In genomic region chr2:62504657-62505056, GRCh38 we compare ENCODE assay signal across 13 cellular contexts. TPM values are rescaled to one million over a fixed set of nuclear protein-coding genes. Genes with fewer than 3 reads are reported as not detected.
DNase-seq lines count a peak whose midpoint lies in the region; ATAC-seq and TF ChIP-seq lines count a peak whose summit lies in the region.
"Had no signal": no experiment of that assay in that cellular context is flagged by ENCODE, and none has a peak within 500 bp of the region (broad histone marks: within the 10 kb centered on the region; RNA-seq: fewer than 3 reads in every experiment).

No MANE protein-coding gene starts in this region.

- H3K36me3 ChIP-seq in mesendoderm (ENCODE audit: control insufficient read depth, insufficient read depth, low read length) (no peaks in the 10 kb centered on the region), stomach (no peaks in the 10 kb centered on the region)
- H3K36me3 ChIP-seq: spleen had no signal

- WGBS in mesendoderm (ENCODE audit: extremely low coverage, insufficient coverage, low lambda C conversion rate), result no CpG with 5 or more reads among the region's 6 CpGs
- 89 to 94% (median 92%) methylated on average over 6 of the region's 6 CpGs for WGBS in stomach, 5 donors

- H3K4me3 ChIP-seq in mesendoderm (ENCODE audit: low read length) (no peak overlapping the region), stomach (no peak overlapping the region)

- DNase-seq in T-helper 2 cell treated with Interferon-gamma antibody and Interleukin-4, amounts not matched to agents 5 μg/mL and 100 μg/mL, for 36 hours (ENCODE audit: low spot score), result no peak
- DNase-seq in T-helper 2 cell, result no peak
- no peak for DNase-seq in mesendoderm
- no peak for DNase-seq in stomach
- DNase-seq in foreskin keratinocyte, result no peak
- no peak for DNase-seq in stimulated activated CD4-positive, alpha-beta T cell treated with anti-CD3 and anti-CD28 coated beads, Interleukin-2, amount 100 ng/mL, for 48 hours
- DNase-seq: HCEC 1CT, NCI-H2081 treated with DMSO at 0.1 percent for 48 hours, spleen, trophoblast cell had no signal

- peaks cover 22% of the 10 kb centered on the region for H3K27me3 Mint-ChIP-seq in T-helper 2 cell treated with Interferon-gamma antibody and Interleukin-4, amounts not matched to agents 5 μg/mL and 100 μg/mL, for 36 hours (ENCODE audit: low read depth)
- peaks cover 24% of the 10 kb centered on the region for H3K27me3 Mint-ChIP-seq in activated T-helper 17 cell treated with anti-CD3 and anti-CD28 coated beads, Interleukin-2, amount 50 U/mL, for 72 hours

- no peak overlapping the region for H3K4me2 ChIP-seq in mesendoderm (ENCODE audit: low read length)

- no peak overlapping the region for H3K56ac ChIP-seq in mesendoderm (ENCODE audit: low read length)

- ATAC-seq in activated T-helper 17 cell treated with anti-CD3 and anti-CD28 coated beads, Interleukin-2, amount 50 U/mL, for 72 hours (replicated peaks), result no peak
- no peak for ATAC-seq in foreskin keratinocyte
- no peak for ATAC-seq in GM21447 (IDR thresholded peaks at IDR 0.05; ENCODE audit: unreplicated experiment)
- ATAC-seq: activated CD4-positive, CD25-positive, alpha-beta regulatory T cell treated with anti-CD3 and anti-CD28 coated beads, Interleukin-2, amount 50 U/mL, for 24 hours had no signal

- no peaks in the 10 kb centered on the region for H3K9me3 Mint-ChIP-seq in T-helper 2 cell treated with Interferon-gamma antibody and Interleukin-4, amounts not matched to agents 5 μg/mL and 100 μg/mL, for 36 hours
- no peaks in the 10 kb centered on the region for H3K9me3 Mint-ChIP-seq in activated T-helper 17 cell treated with anti-CD3 and anti-CD28 coated beads, Interleukin-2, amount 50 U/mL, for 72 hours

- H2AK5ac ChIP-seq in mesendoderm (ENCODE audit: low read length), result no peak overlapping the region

- H2BK5ac ChIP-seq in mesendoderm (ENCODE audit: low read length), result no peak overlapping the region

- intact Hi-C loops in stomach (cut with DNase I; ENCODE audit: low total_unique reads), result no loop called here

- H3K79me2 ChIP-seq in mesendoderm (ENCODE audit: control insufficient read depth, insufficient read depth, low read length), result no peaks in the 10 kb centered on the region

- no peak overlapping the region for H2BK120ac ChIP-seq in mesendoderm (ENCODE audit: low read depth, low read length)

- no peak overlapping the region for H2BK15ac ChIP-seq in mesendoderm (replicated peaks; ENCODE audit: low read depth)

- no peak overlapping the region for H3K23ac ChIP-seq in mesendoderm (ENCODE audit: low read length)

- H3K4me1 ChIP-seq in mesendoderm (ENCODE audit: control insufficient read depth, low read depth, low read length) (peaks cover 2% of the 10 kb centered on the region), stomach (peaks cover 4 to 17% (median 16%) of the 10 kb centered on the region in 4 donors), foreskin keratinocyte (peaks cover 5% of the 10 kb centered on the region)

- no peaks in the 10 kb centered on the region for H3K79me1 ChIP-seq in mesendoderm (ENCODE audit: low read length)

- TF ChIP-seq CTCF in stomach (IDR thresholded peaks at IDR 0.05) (no peak), foreskin keratinocyte (conservative IDR thresholded peaks at IDR 0.05) (no peak)

- H3K36me3 Mint-ChIP-seq in T-helper 2 cell treated with Interferon-gamma antibody and Interleukin-4, amounts not matched to agents 5 μg/mL and 100 μg/mL, for 36 hours (ENCODE audit: low read depth), result no peaks in the 10 kb centered on the region
- no peaks in the 10 kb centered on the region for H3K36me3 Mint-ChIP-seq in activated T-helper 17 cell treated with anti-CD3 and anti-CD28 coated beads, Interleukin-2, amount 50 U/mL, for 72 hours (ENCODE audit: low read depth)

- H3K18ac ChIP-seq in mesendoderm (ENCODE audit: low read length), result no peak overlapping the region

- H3K4me3 Mint-ChIP-seq in T-helper 2 cell treated with Interferon-gamma antibody and Interleukin-4, amounts not matched to agents 5 μg/mL and 100 μg/mL, for 36 hours, result peak overlapping the region; percentile 78
- peak overlapping the region; percentile 63 for H3K4me3 Mint-ChIP-seq in activated T-helper 17 cell treated with anti-CD3 and anti-CD28 coated beads, Interleukin-2, amount 50 U/mL, for 72 hours

- H4K5ac ChIP-seq in mesendoderm (ENCODE audit: low read length), result peak overlapping the region; percentile 86

- no peak overlapping the region for H3K4ac ChIP-seq in mesendoderm (ENCODE audit: low read depth, low read length)

- no peak overlapping the region for H3K27ac Mint-ChIP-seq in T-helper 2 cell treated with Interferon-gamma antibody and Interleukin-4, amounts not matched to agents 5 μg/mL and 100 μg/mL, for 36 hours
- no peak overlapping the region for H3K27ac Mint-ChIP-seq in activated T-helper 17 cell treated with anti-CD3 and anti-CD28 coated beads, Interleukin-2, amount 50 U/mL, for 72 hours

- no peak overlapping the region for H4K8ac ChIP-seq in mesendoderm (ENCODE audit: low read depth, low read length)

- H3K9ac ChIP-seq in mesendoderm (ENCODE audit: low read length), result no peak overlapping the region

- no peak for TF ChIP-seq EP300 in stomach (IDR thresholded peaks at IDR 0.05)

- H3K27me3 ChIP-seq in mesendoderm (ENCODE audit: insufficient read depth, low read length, poor library complexity) (no peaks in the 10 kb centered on the region), stomach (no peaks in the 10 kb centered on the region), foreskin keratinocyte (no peaks in the 10 kb centered on the region)

- peaks cover 7% of the 10 kb centered on the region for H3K4me1 Mint-ChIP-seq in T-helper 2 cell treated with Interferon-gamma antibody and Interleukin-4, amounts not matched to agents 5 μg/mL and 100 μg/mL, for 36 hours (ENCODE audit: low read depth)
- peaks cover 4% of the 10 kb centered on the region for H3K4me1 Mint-ChIP-seq in activated T-helper 17 cell treated with anti-CD3 and anti-CD28 coated beads, Interleukin-2, amount 50 U/mL, for 72 hours

- TF ChIP-seq POLR2A in stomach (IDR thresholded peaks at IDR 0.05), result no peak

- no peaks in the 10 kb centered on the region for H3K9me3 ChIP-seq in stomach
- H3K9me3 ChIP-seq: spleen had no signal

- no peak overlapping the region for H3K27ac ChIP-seq in mesendoderm (ENCODE audit: low read depth, low read length)
- H3K27ac ChIP-seq in stomach, result peak overlapping the region in 3 of 5 donors; percentile 90 to 94 (median 93)
- no peak overlapping the region for H3K27ac ChIP-seq in foreskin keratinocyte

RNA-seq across cellular contexts. Expression of gene TMEM17, which starts 1.3 kb away (rescaled TPM):
- under 1 TPM; 0.11 to 0.22 TPM for total RNA-seq in activated T-helper 17 cell treated with anti-CD3 and anti-CD28 coated beads, Interleukin-2, amount 50 U/mL, for 72 hours
- polyA plus RNA-seq in mesendoderm (2013, experiment 1 of 2), result 1.1 TPM
- polyA plus RNA-seq in mesendoderm (2013, experiment 2 of 2), result 0.99 TPM
- total RNA-seq in stomach, result 1 to 10 TPM in 1 of 5 donors, under 1 TPM in 2, not detected in 2; 0.87 to 2.2 (median 0.89) TPM
- polyA plus RNA-seq in stomach, result 1 to 10 TPM in 2 of 3 donors, not detected in 1; 1.2 to 1.3 TPM
- 2.3 and 2.5 TPM in 2 replicates for total RNA-seq in foreskin keratinocyte
- polyA plus RNA-seq in foreskin keratinocyte, result 1.9 and 2.1 TPM in 2 replicates

Comparison
In these comparisons a context has a peak if more than half of its experiments do, and no peak if none do; other contexts are left out.
1. H3K27ac ChIP-seq: peak in stomach (3 of 5); none in mesendoderm (single experiment) and foreskin keratinocyte (single experiment).